12 cellular contexts compared by ENCODE assay signal in genomic region chr6:128111096-128111495, GRCh38.
"Had no signal": no experiment of that assay in that cellular context is flagged by ENCODE, and none has a peak within 500 bp of the region (broad histone marks: within the 10 kb centered on the region; RNA-seq: fewer than 3 reads in every experiment).

No MANE protein-coding gene starts in this region.

- DNase-seq: activated CD4-positive, alpha-beta T cell treated with anti-CD3 and anti-CD28 coated beads, Interleukin-2, amount 50 U/mL, for 1 hour; activated naive CD4-positive, alpha-beta T cell; activated naive CD8-positive, alpha-beta T cell treated with anti-CD3 and anti-CD28 coated beads, Interleukin-2, amount 10 ng/mL, durations not matched to agents 7 days and 5 days; anterior cingulate cortex; heart left ventricle; immature natural killer cell; midbrain; sigmoid colon; stimulated activated CD4-positive, alpha-beta T cell treated with anti-CD3 and anti-CD28 coated beads, Interleukin-12 subunit alpha, Interleukin-12 subunit beta, amount 100 ng/mL, for 4 hours; stimulated activated CD4-positive, alpha-beta T cell treated with anti-CD3 and anti-CD28 coated beads, Interleukin-2, amount 100 ng/mL, for 24 hours; T-helper 9 cell had no signal

- H3K4me3 ChIP-seq: heart left ventricle, neural progenitor cell, sigmoid colon had no signal

- ATAC-seq: heart left ventricle had no signal
